Comparison of ENCODE assay signal across 9 cellular contexts in the genomic region with DNA sequence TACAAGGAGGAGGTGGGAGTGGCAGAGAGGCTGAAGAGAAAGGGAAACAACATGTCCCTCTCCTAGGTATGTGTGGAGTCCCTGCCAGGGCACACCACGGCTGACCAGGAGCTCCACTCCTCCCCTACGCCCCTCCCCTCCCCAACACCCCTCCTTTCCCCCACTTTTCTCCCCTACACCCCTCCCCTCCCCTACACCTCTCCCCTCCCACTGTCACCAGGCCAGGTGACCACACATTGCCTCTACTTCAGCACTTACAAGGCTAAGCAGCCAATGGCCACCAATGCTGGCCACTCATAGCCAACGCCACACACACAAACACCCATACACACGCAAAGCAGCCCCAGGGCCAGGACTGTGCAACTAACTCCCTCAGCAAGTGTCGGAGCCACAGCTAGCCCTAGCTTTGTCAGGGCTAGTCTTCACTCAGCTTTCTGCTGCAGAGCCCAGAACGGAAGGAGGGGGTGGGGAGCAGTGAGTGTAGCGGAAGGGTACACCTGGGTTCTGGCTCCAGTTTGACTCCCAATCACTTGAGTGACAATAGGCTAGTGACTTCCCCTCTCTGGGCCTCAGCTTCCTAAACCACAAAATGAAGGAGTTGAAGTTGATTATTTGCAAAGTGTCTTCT. TPM values are rescaled to one million over a fixed set of nuclear protein-coding genes. Genes with fewer than 3 reads are reported as not detected.
DNase-seq lines count a peak whose midpoint lies in the region; ATAC-seq and TF ChIP-seq lines count a peak whose summit lies in the region.
"Had no signal": no experiment of that assay in that cellular context is flagged by ENCODE, and none has a peak within 500 bp of the region (broad histone marks: within the 10 kb centered on the region; RNA-seq: fewer than 3 reads in every experiment).

No MANE protein-coding gene starts in this region.

- ATAC-seq in activated T-helper 17 cell treated with anti-CD3 and anti-CD28 coated beads, Interleukin-2, amount 50 U/mL, for 72 hours (replicated peaks) = peak; percentile 96
- no peak for ATAC-seq in GM18520 (IDR thresholded peaks at IDR 0.05; ENCODE audit: unreplicated experiment)
- no peak for ATAC-seq in GM18519 (IDR thresholded peaks at IDR 0.05; ENCODE audit: low FRiP score, unreplicated experiment)
- no peak for ATAC-seq in sciatic nerve

- H3K9ac ChIP-seq in mesenchymal stem cell (ENCODE audit: low read length) = peak overlapping the region; percentile 1
- H3K9ac ChIP-seq: neural progenitor cell had no signal

- H3K4me1 ChIP-seq in mesenchymal stem cell (ENCODE audit: control insufficient read depth, insufficient read depth, low read depth, low read length) (peaks cover 22% of the 10 kb centered on the region), vagina (peaks cover 87% of the 10 kb centered on the region)

- H2AFZ ChIP-seq in mesenchymal stem cell (ENCODE audit: low read depth, low read length) = no peak overlapping the region
- H2AFZ ChIP-seq: neural progenitor cell had no signal

- H4K8ac ChIP-seq in mesenchymal stem cell (ENCODE audit: low read length) = no peak overlapping the region

- DNase-seq in SKM-1 treated with dmso at 0.1 percent for 144 hours (lab: John Stamatoyannopoulos, UW; ENCODE audit: unreplicated experiment) = peak; percentile 12
- no peak for DNase-seq in SKM-1 (lab: John Stamatoyannopoulos, UW; ENCODE audit: unreplicated experiment)
- DNase-seq in mesenchymal stem cell = no peak
- DNase-seq in vagina (ENCODE audit: extremely low spot score in 2 of 2) = no peak
- no peak for DNase-seq in sciatic nerve (ENCODE audit: low spot score)

- H3K14ac ChIP-seq in mesenchymal stem cell (ENCODE audit: low read length in 2 of 2) = peak overlapping the region in 1 of 2 experiments; percentile 57

- H3K18ac ChIP-seq in mesenchymal stem cell (ENCODE audit: low read depth in 1 of 2, low read length in 2 of 2) = peak overlapping the region in 1 of 2 experiments; percentile 63

- peak overlapping the region; percentile 71 for H3K4me3 Mint-ChIP-seq in activated T-helper 17 cell treated with anti-CD3 and anti-CD28 coated beads, Interleukin-2, amount 50 U/mL, for 72 hours

- H3K79me1 ChIP-seq in mesenchymal stem cell (replicated peaks; ENCODE audit: low read length, poor library complexity, severe bottlenecking) = peaks cover 4% of the 10 kb centered on the region

- no peak for TF ChIP-seq POLR2A in vagina (IDR thresholded peaks at IDR 0.05)

- WGBS in mesenchymal stem cell = 86% methylated on average over 7 of the region's 7 CpGs

- H2BK12ac ChIP-seq in mesenchymal stem cell (ENCODE audit: low read length in 2 of 2) = peak overlapping the region in 1 of 2 experiments; percentile 66

- H3K27me3 ChIP-seq in mesenchymal stem cell (ENCODE audit: control insufficient read depth in 1 of 2, insufficient read depth in 1 of 2, low read length in 2 of 2) = no peaks in the 10 kb centered on the region
- H3K27me3 ChIP-seq in vagina = no peaks in the 10 kb centered on the region
- H3K27me3 ChIP-seq: neural progenitor cell had no signal

- peak overlapping the region in 1 of 2 experiments; percentile 87 for H3K23ac ChIP-seq in mesenchymal stem cell (ENCODE audit: low read length in 2 of 2)

- H3K4me3 ChIP-seq in mesenchymal stem cell (ENCODE audit: insufficient read depth in 1 of 2, low read depth in 1 of 2, low read length in 2 of 2) (no peak overlapping the region), vagina (peak overlapping the region in 1 of 2 donors; percentile 24)
- H3K4me3 ChIP-seq: neural progenitor cell had no signal

- H3K27ac ChIP-seq in mesenchymal stem cell (ENCODE audit: low read length, poor library complexity, severe bottlenecking) (peak overlapping the region; percentile 5), vagina (peak overlapping the region; percentile 90)
- H3K27ac ChIP-seq: neural progenitor cell had no signal

- no peak overlapping the region for H4K91ac ChIP-seq in mesenchymal stem cell (ENCODE audit: low read length)

- H3K36me3 Mint-ChIP-seq in activated T-helper 17 cell treated with anti-CD3 and anti-CD28 coated beads, Interleukin-2, amount 50 U/mL, for 72 hours (ENCODE audit: low read depth) = no peaks in the 10 kb centered on the region
- H3K36me3 Mint-ChIP-seq: neural progenitor cell had no signal

- no peak overlapping the region for H3K4ac ChIP-seq in mesenchymal stem cell (ENCODE audit: low read depth in 1 of 2, low read length in 2 of 2)

- no peak overlapping the region for H2BK15ac ChIP-seq in mesenchymal stem cell (ENCODE audit: low read depth, poor library complexity, severe bottlenecking)

- H2BK5ac ChIP-seq in mesenchymal stem cell (ENCODE audit: low read depth, low read length, poor library complexity, severe bottlenecking) = no peak overlapping the region

- H3K9me3 ChIP-seq in mesenchymal stem cell (ENCODE audit: control insufficient read depth, low read length) (no peaks in the 10 kb centered on the region), vagina (no peaks in the 10 kb centered on the region)

- no peaks in the 10 kb centered on the region for H3K27me3 Mint-ChIP-seq in activated T-helper 17 cell treated with anti-CD3 and anti-CD28 coated beads, Interleukin-2, amount 50 U/mL, for 72 hours

- no peaks in the 10 kb centered on the region for H3K9me3 Mint-ChIP-seq in activated T-helper 17 cell treated with anti-CD3 and anti-CD28 coated beads, Interleukin-2, amount 50 U/mL, for 72 hours
- H3K9me3 Mint-ChIP-seq: neural progenitor cell had no signal

- H3K4me1 Mint-ChIP-seq in activated T-helper 17 cell treated with anti-CD3 and anti-CD28 coated beads, Interleukin-2, amount 50 U/mL, for 72 hours = peaks cover 12% of the 10 kb centered on the region

- no peak overlapping the region for H2BK120ac ChIP-seq in mesenchymal stem cell (ENCODE audit: low read depth, low read length)

- no peak for TF ChIP-seq CTCF in vagina (IDR thresholded peaks at IDR 0.05)

- H3K4me2 ChIP-seq in mesenchymal stem cell (ENCODE audit: low read length, poor library complexity, severe bottlenecking) = no peak overlapping the region
- H3K4me2 ChIP-seq: neural progenitor cell had no signal

- H3K36me3 ChIP-seq in mesenchymal stem cell (ENCODE audit: control insufficient read depth in 1 of 2, insufficient read depth in 2 of 2, low read depth in 1 of 2, low read length in 2 of 2) = peaks cover 16 to 21% of the 10 kb centered on the region in 2 experiments
- H3K36me3 ChIP-seq in vagina = no peaks in the 10 kb centered on the region
- H3K36me3 ChIP-seq: neural progenitor cell had no signal

- intact Hi-C loops in vagina (cut with DNase I) (no loop called here), sciatic nerve (cut with DNase I) (loop anchor here (10.0 kb wide), 1 partner anchor 100 kb away; no protein-coding TSS in a partner anchor)

- H2AK5ac ChIP-seq in mesenchymal stem cell (ENCODE audit: low read length, severe bottlenecking) = peak overlapping the region; percentile 50

- H3K27ac Mint-ChIP-seq in activated T-helper 17 cell treated with anti-CD3 and anti-CD28 coated beads, Interleukin-2, amount 50 U/mL, for 72 hours = peak overlapping the region; percentile 83
- H3K27ac Mint-ChIP-seq: neural progenitor cell had no signal

RNA-seq across cellular contexts. Expression of gene CAVIN1, which starts 8.2 kb away (rescaled TPM):
- total RNA-seq in activated T-helper 17 cell treated with anti-CD3 and anti-CD28 coated beads, Interleukin-2, amount 50 U/mL, for 72 hours = 1 to 10 TPM; 2.5 to 6.1 TPM
- 168 TPM for polyA plus RNA-seq in mesenchymal stem cell (2013, experiment 1 of 2)
- polyA plus RNA-seq in mesenchymal stem cell (2013, experiment 2 of 2) = 165 TPM
- 268 TPM for total RNA-seq in vagina
- 608 TPM for total RNA-seq in sciatic nerve

RNA-seq across cellular contexts. Expression of gene STAT3, which starts 26.7 kb away (rescaled TPM):
- 100 to 1,000 TPM; 179 to 429 TPM for total RNA-seq in activated T-helper 17 cell treated with anti-CD3 and anti-CD28 coated beads, Interleukin-2, amount 50 U/mL, for 72 hours
- 67.6 TPM for polyA plus RNA-seq in mesenchymal stem cell (2013, experiment 1 of 2)
- polyA plus RNA-seq in mesenchymal stem cell (2013, experiment 2 of 2) = 66.8 TPM
- 210 TPM for total RNA-seq in vagina
- total RNA-seq in sciatic nerve = 284 TPM

RNA-seq across cellular contexts. Expression of gene ATP6V0A1, which starts 43.8 kb away (rescaled TPM):
- total RNA-seq in activated T-helper 17 cell treated with anti-CD3 and anti-CD28 coated beads, Interleukin-2, amount 50 U/mL, for 72 hours = 10 to 100 TPM; 14.6 to 44.3 TPM
- polyA plus RNA-seq in mesenchymal stem cell (2013, experiment 1 of 2) = 39.0 TPM
- polyA plus RNA-seq in mesenchymal stem cell (2013, experiment 2 of 2) = 40.2 TPM
- total RNA-seq in vagina (72.4 TPM), sciatic nerve (115 TPM)

Comparison
In these comparisons a context has a peak if more than half of its experiments do, and no peak if none do; other contexts are left out.
1. RNA of gene CAVIN1, which starts 8.2 kb away (total RNA-seq): 608 TPM in sciatic nerve (single experiment) and 268 TPM in vagina (single experiment); 2.5 to 6.1 TPM in activated T-helper 17 cell treated with anti-CD3 and anti-CD28 coated beads, Interleukin-2, amount 50 U/mL, for 72 hours; every median in the first group is over 10 times any median in the second.